Comparison of ENCODE assay signal across 16 cellular contexts in genomic region chr1:159920651-159921050, GRCh38. TPM values are rescaled to one million over a fixed set of nuclear protein-coding genes. Genes with fewer than 3 reads are reported as not detected.
DNase-seq lines count a peak whose midpoint lies in the region; ATAC-seq and TF ChIP-seq lines count a peak whose summit lies in the region.
"Had no signal": no experiment of that assay in that cellular context is flagged by ENCODE, and none has a peak within 500 bp of the region (broad histone marks: within the 10 kb centered on the region; RNA-seq: fewer than 3 reads in every experiment).

No MANE protein-coding gene starts in this region.

- no peaks in the 10 kb centered on the region for H3K9me2 ChIP-seq in hepatocyte (replicated peaks; ENCODE audit: insufficient read depth)

- H3K27ac ChIP-seq in 22Rv1 (0 out of 2 replicates have a peak overlapping the region, but pooled peaks have one; percentile 12), hepatocyte (no peak overlapping the region)

- peak overlapping the region; percentile 83 for H3K4me3 Mint-ChIP-seq in Calu3 (ENCODE audit: low read depth, unreplicated experiment)
- H3K4me3 Mint-ChIP-seq in activated CD8-positive, alpha-beta T cell treated with anti-CD3 and anti-CD28 coated beads for 36 hours, result no peak overlapping the region

- DNase-seq in Calu3 (no peak), hepatocyte (ENCODE audit: low spot score) (no peak), SHP77 (lab: John Stamatoyannopoulos, UW) (no peak), BE2C (no peak), occipital lobe (lab: John Stamatoyannopoulos, UW) (no peak)
- no peak for DNase-seq in activated CD8-positive, alpha-beta T cell treated with anti-CD3 and anti-CD28 coated beads for 36 hours
- DNase-seq: activated CD8-positive, alpha-beta memory T cell treated with anti-CD3 and anti-CD28 coated beads for 24 hours; body of pancreas; NCI-H1436 treated with DMSO at 0.1 percent for 48 hours; NCI-H748 treated with DMSO at 0.1 percent for 48 hours had no signal

- no peak overlapping the region for H3K4me2 ChIP-seq in hepatocyte

- H3K4me3 ChIP-seq in mucosa of stomach (ENCODE audit: low read length), result peak overlapping the region; percentile 26
- H3K4me3 ChIP-seq in hepatocyte, result no peak overlapping the region
- H3K4me3 ChIP-seq in BE2C (ENCODE audit: low read depth, low read length), result no peak overlapping the region
- H3K4me3 ChIP-seq: body of pancreas, GM23248 had no signal

- H3K9ac ChIP-seq in mucosa of stomach (ENCODE audit: low read length), result peak overlapping the region; percentile 98

- H4K20me1 ChIP-seq in hepatocyte (ENCODE audit: insufficient read depth, poor library complexity, severe bottlenecking), result no peaks in the 10 kb centered on the region

- no peaks in the 10 kb centered on the region for H3K9me3 ChIP-seq in mucosa of stomach (ENCODE audit: control insufficient read depth, low read length)
- H3K9me3 ChIP-seq in hepatocyte (ENCODE audit: low read depth), result no peaks in the 10 kb centered on the region
- H3K9me3 ChIP-seq in BE2C, result no peaks in the 10 kb centered on the region; the same call in 1 of the 2 replicates
- H3K9me3 ChIP-seq: body of pancreas, heart left ventricle had no signal

- POLR2A ChIA-PET in activated CD8-positive, alpha-beta T cell treated with anti-CD3 and anti-CD28 coated beads for 36 hours (lab: Charles Lee), result interaction anchor here (0.7 to 1.4 kb wide), 2 partner anchors 17 to 53 kb away, joined by 3 to 4 read pairs; no protein-coding TSS in a partner anchor

- H3K27ac Mint-ChIP-seq in Calu3 (ENCODE audit: unreplicated experiment), result peak overlapping the region; percentile 81
- peak overlapping the region; percentile 98 for H3K27ac Mint-ChIP-seq in activated CD8-positive, alpha-beta T cell treated with anti-CD3 and anti-CD28 coated beads for 36 hours

- peaks cover 44% of the 10 kb centered on the region for H3K36me3 ChIP-seq in mucosa of stomach (ENCODE audit: control insufficient read depth, insufficient read depth, low read length)
- no peaks in the 10 kb centered on the region for H3K36me3 ChIP-seq in hepatocyte (replicated peaks; ENCODE audit: insufficient read depth, low read depth)
- H3K36me3 ChIP-seq in BE2C, result peaks cover 6% of the 10 kb centered on the region

- 95% methylated on average over 1 of the region's 1 CpG for WGBS in hepatocyte (ENCODE audit: low lambda C conversion rate, missing lambda C conversion rate)

- no peaks in the 10 kb centered on the region for H3K9me3 Mint-ChIP-seq in Calu3 (ENCODE audit: low read depth, unreplicated experiment)
- no peaks in the 10 kb centered on the region for H3K9me3 Mint-ChIP-seq in activated CD8-positive, alpha-beta T cell treated with anti-CD3 and anti-CD28 coated beads for 36 hours

- H3K27me3 ChIP-seq in mucosa of stomach (ENCODE audit: control insufficient read depth, insufficient read depth, low read length) (no peaks in the 10 kb centered on the region), hepatocyte (no peaks in the 10 kb centered on the region), BE2C (peaks cover 8% of the 10 kb centered on the region; the same call in 1 of the 2 replicates)
- H3K27me3 ChIP-seq: body of pancreas, heart left ventricle had no signal

- peaks cover 69% of the 10 kb centered on the region for H3K4me1 Mint-ChIP-seq in Calu3 (ENCODE audit: low read depth, unreplicated experiment)
- H3K4me1 Mint-ChIP-seq in activated CD8-positive, alpha-beta T cell treated with anti-CD3 and anti-CD28 coated beads for 36 hours (ENCODE audit: low read depth), result peaks cover 64% of the 10 kb centered on the region

- peaks cover 26% of the 10 kb centered on the region for H3K79me2 ChIP-seq in hepatocyte

- intact Hi-C loops in Calu3 (cut with micrococcal nuclease; ENCODE audit: unreplicated experiment), result no loop called here
- intact Hi-C loops in activated CD8-positive, alpha-beta T cell treated with anti-CD3 and anti-CD28 coated beads for 36 hours (cut with micrococcal nuclease), result no loop called here

- CTCF ChIA-PET in Calu3 (lab: Charles Lee), result no interaction called here
- CTCF ChIA-PET in activated CD8-positive, alpha-beta T cell treated with anti-CD3 and anti-CD28 coated beads for 36 hours (lab: Charles Lee), result interaction anchor here (1.6 to 21.5 kb wide), 3 partner anchors 15 to 84 kb away, joined by 4 to 374 read pairs (median 8); no protein-coding TSS in a partner anchor

- H3K36me3 Mint-ChIP-seq in Calu3 (ENCODE audit: insufficient read depth, unreplicated experiment), result peaks cover 90% of the 10 kb centered on the region
- H3K36me3 Mint-ChIP-seq in activated CD8-positive, alpha-beta T cell treated with anti-CD3 and anti-CD28 coated beads for 36 hours (ENCODE audit: low read depth), result peaks cover 67% of the 10 kb centered on the region

- H2AFZ ChIP-seq in hepatocyte, result no peak overlapping the region
- H2AFZ ChIP-seq: GM23248 had no signal

- H3K27me3 Mint-ChIP-seq in Calu3 (ENCODE audit: unreplicated experiment), result no peaks in the 10 kb centered on the region
- H3K27me3 Mint-ChIP-seq in activated CD8-positive, alpha-beta T cell treated with anti-CD3 and anti-CD28 coated beads for 36 hours, result no peaks in the 10 kb centered on the region

- TF ChIP-seq CTCF in 22Rv1 (IDR thresholded peaks at IDR 0.05), result no peak
- no peak for TF ChIP-seq CTCF in Calu3 (IDR thresholded peaks at IDR 0.05; ENCODE audit: unreplicated experiment)
- no peak for TF ChIP-seq CTCF in activated CD8-positive, alpha-beta T cell treated with anti-CD3 and anti-CD28 coated beads for 36 hours (IDR thresholded peaks at IDR 0.05)
- TF ChIP-seq CTCF in hepatocyte (IDR thresholded peaks at IDR 0.05; ENCODE audit: poor library complexity), result no peak
- TF ChIP-seq CTCF in BE2C (IDR thresholded peaks at IDR 0.05; ENCODE audit: low read depth, low read length), result no peak

- peaks cover 73% of the 10 kb centered on the region for H3K4me1 ChIP-seq in mucosa of stomach (ENCODE audit: control insufficient read depth, insufficient read depth, low read length)
- peaks cover 31% of the 10 kb centered on the region for H3K4me1 ChIP-seq in hepatocyte (ENCODE audit: insufficient read depth)
- peaks cover 28% of the 10 kb centered on the region for H3K4me1 ChIP-seq in BE2C

- BruUV-seq in Calu3 (replicated peaks; lab: Mats Ljungman, UMichigan), result no TSS peak

- ATAC-seq in activated CD8-positive, alpha-beta T cell treated with anti-CD3 and anti-CD28 coated beads for 36 hours, result no peak
- ATAC-seq: body of pancreas, heart left ventricle, sciatic nerve, SK-N-SH treated with all-trans-retinoic acid at 6 μM for 48 hours had no signal

RNA-seq across cellular contexts. Expression of gene TAGLN2, which starts 4.7 kb away (rescaled TPM):
- total RNA-seq in Calu3 (2022), result 612 and 708 TPM in 2 replicates
- 100 to 1,000 TPM; 475 to 482 TPM for total RNA-seq in activated CD8-positive, alpha-beta T cell treated with anti-CD3 and anti-CD28 coated beads for 36 hours
- total RNA-seq in hepatocyte, result 122 and 124 TPM in 2 replicates
- polyA plus RNA-seq in hepatocyte, result 284 and 292 TPM in 2 replicates
- polyA plus RNA-seq in BE2C (2012; ENCODE audit: insufficient read depth, insufficient read length, low read depth), result 685 TPM
- total RNA-seq in occipital lobe, result 28.1 TPM

RNA-seq across cellular contexts. Expression of gene CFAP45, which starts 20.7 kb away (rescaled TPM):
- total RNA-seq in Calu3 (2022) (1.6 and 1.8 TPM in 2 replicates), hepatocyte (0.43 TPM in 1 of 2 replicates, not detected in the other), occipital lobe (0.47 TPM)
- total RNA-seq in activated CD8-positive, alpha-beta T cell treated with anti-CD3 and anti-CD28 coated beads for 36 hours, result 1 to 10 TPM; 1.3 to 1.4 TPM
- polyA plus RNA-seq in hepatocyte, result not detected in 2 replicates
- 3.6 TPM for polyA plus RNA-seq in BE2C (2012; ENCODE audit: insufficient read depth, insufficient read length, low read depth)
- total RNA-seq: body of pancreas, GM23248 had no signal

RNA-seq across cellular contexts. Expression of gene IGSF9, which starts 24.8 kb away (rescaled TPM):
- total RNA-seq in Calu3 (2022) (7.5 and 7.6 TPM in 2 replicates), hepatocyte (5.3 and 8.2 TPM in 2 replicates), occipital lobe (5.9 TPM)
- total RNA-seq in activated CD8-positive, alpha-beta T cell treated with anti-CD3 and anti-CD28 coated beads for 36 hours, result under 1 TPM in 1 of 2 experiments, not detected in 1; 0.07 TPM
- polyA plus RNA-seq in hepatocyte, result 22.5 and 25.4 TPM in 2 replicates
- 3.8 TPM for polyA plus RNA-seq in BE2C (2012; ENCODE audit: insufficient read depth, insufficient read length, low read depth)
- total RNA-seq: GM23248 had no signal

RNA-seq across cellular contexts. Expression of gene SLAMF9, which starts 33.4 kb away (rescaled TPM):
- not detected in 2 replicates for total RNA-seq in Calu3 (2022)
- total RNA-seq in activated CD8-positive, alpha-beta T cell treated with anti-CD3 and anti-CD28 coated beads for 36 hours, result not detected
- total RNA-seq in hepatocyte, result not detected in 2 replicates
- polyA plus RNA-seq in hepatocyte, result not detected in 2 replicates
- not detected for polyA plus RNA-seq in BE2C (2012; ENCODE audit: insufficient read depth, insufficient read length, low read depth)
- total RNA-seq in occipital lobe, result not detected
- total RNA-seq: body of pancreas, GM23248 had no signal

RNA-seq across cellular contexts. Expression of gene VSIG8, which starts 58.2 kb away (rescaled TPM):
- total RNA-seq in Calu3 (2022) (not detected in 2 replicates), hepatocyte (0.33 TPM in 1 of 2 replicates, not detected in the other), occipital lobe (not detected)
- not detected for total RNA-seq in activated CD8-positive, alpha-beta T cell treated with anti-CD3 and anti-CD28 coated beads for 36 hours
- 0.13 and 0.38 TPM in 2 replicates for polyA plus RNA-seq in hepatocyte
- polyA plus RNA-seq in BE2C (2012; ENCODE audit: insufficient read depth, insufficient read length, low read depth), result 0.60 TPM
- total RNA-seq: body of pancreas, GM23248, heart left ventricle, sciatic nerve had no signal
- polyA plus RNA-seq: GM23248 had no signal
